Comparison of ENCODE assay signal across 13 cellular contexts in the genomic region with DNA sequence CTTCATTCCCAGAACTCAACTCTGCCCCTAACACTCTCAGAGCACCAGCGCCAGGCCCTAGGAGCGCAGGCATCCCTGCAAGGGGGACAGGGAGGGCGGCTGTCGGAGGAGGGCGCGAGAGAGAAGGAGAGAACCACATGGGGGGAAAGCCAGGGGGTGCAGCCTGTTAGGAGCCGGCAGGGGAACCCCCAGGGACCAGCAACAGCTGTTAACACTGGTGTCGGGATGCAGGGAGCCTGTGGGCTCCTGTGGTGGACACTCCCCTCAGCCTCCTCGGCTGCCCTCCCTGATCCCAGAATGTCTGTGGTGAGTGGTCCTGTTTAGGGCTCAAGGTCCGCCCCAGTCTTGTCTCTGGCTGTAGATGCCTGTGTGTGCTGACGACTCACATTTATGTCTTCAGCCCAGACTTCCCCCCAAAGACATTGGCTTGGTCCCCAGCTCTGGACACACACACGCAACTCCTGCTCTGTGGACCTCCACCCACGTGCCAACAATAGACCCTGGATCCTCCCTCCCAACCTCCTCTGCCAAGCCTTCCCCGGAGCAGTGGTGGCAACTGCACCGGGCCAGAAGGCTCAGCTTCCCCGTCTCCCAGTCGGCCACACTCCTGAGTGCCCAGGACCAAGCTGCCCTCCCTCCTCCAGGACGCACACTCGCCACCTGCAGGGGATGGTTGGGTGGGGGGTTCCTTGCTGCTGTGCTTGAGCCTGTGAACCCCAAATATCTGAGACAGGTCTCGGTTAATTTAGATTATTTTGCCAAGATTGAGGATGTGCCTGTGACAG. TPM values are rescaled to one million over a fixed set of nuclear protein-coding genes. Genes with fewer than 3 reads are reported as not detected.
DNase-seq lines count a peak whose midpoint lies in the region; ATAC-seq and TF ChIP-seq lines count a peak whose summit lies in the region.
"Had no signal": no experiment of that assay in that cellular context is flagged by ENCODE, and none has a peak within 500 bp of the region (broad histone marks: within the 10 kb centered on the region; RNA-seq: fewer than 3 reads in every experiment).

No MANE protein-coding gene starts in this region.

- peak overlapping the region in 4 of 11 experiments; percentile 3 to 30 (median 20); a peak in 2 of 22 replicates for H3K9ac ChIP-seq in BLaER1 treated with 17β-estradiol and CSF1 and Interleukin-3, amounts not matched to agents 10 nM and 100 nM
- H3K9ac ChIP-seq in HUES48 (ENCODE audit: low read depth, low read length), result peak overlapping the region; percentile 14; the same call in 1 of the 2 replicates
- H3K9ac ChIP-seq: parathyroid adenoma had no signal

- H3K4me2 ChIP-seq in BLaER1 treated with 17β-estradiol and CSF1 and Interleukin-3, amounts not matched to agents 10 nM and 100 nM, result peak overlapping the region; percentile 37 to 72 (median 59)

- ATAC-seq in memory B cell (ENCODE audit: low read depth) (no peak), GM18867 (IDR thresholded peaks at IDR 0.05; ENCODE audit: unreplicated experiment) (no peak), HG03175 (IDR thresholded peaks at IDR 0.05; ENCODE audit: unreplicated experiment) (no peak)

- H3K36me3 Mint-ChIP-seq in chondrocyte (ENCODE audit: low read depth) (no peaks in the 10 kb centered on the region), memory B cell (no peaks in the 10 kb centered on the region)
- H3K36me3 Mint-ChIP-seq in activated CD4-positive, alpha-beta T cell treated with anti-CD3 and anti-CD28 coated beads, Interleukin-2, amount 10 ng/mL, durations not matched to agents 24 days and 14 days (ENCODE audit: low read depth), result peaks cover 2% of the 10 kb centered on the region
- H3K36me3 Mint-ChIP-seq: immature natural killer cell had no signal

- H3K27me3 ChIP-seq in BLaER1 treated with 17β-estradiol and CSF1 and Interleukin-3, amounts not matched to agents 10 nM and 100 nM, result peaks cover 0 to 6% (median 0%) of the 10 kb centered on the region in 11 experiments; a peak in 3 of 22 replicates
- no peaks in the 10 kb centered on the region for H3K27me3 ChIP-seq in HUES48 (ENCODE audit: control insufficient read depth, insufficient read depth, low read length)
- H3K27me3 ChIP-seq: SJSA1 had no signal

- no peak for TF ChIP-seq CTCF in chondrocyte (IDR thresholded peaks at IDR 0.05)

- H3K4me3 ChIP-seq in BLaER1 treated with 17β-estradiol and CSF1 and Interleukin-3, amounts not matched to agents 10 nM and 100 nM, result no peak overlapping the region
- no peak overlapping the region for H3K4me3 ChIP-seq in HUES48 (ENCODE audit: low read depth, low read length)
- H3K4me3 ChIP-seq: SJSA1 had no signal

- peaks cover 62 to 78% (median 69%) of the 10 kb centered on the region in 10 experiments for H3K4me1 ChIP-seq in BLaER1 treated with 17β-estradiol and CSF1 and Interleukin-3, amounts not matched to agents 10 nM and 100 nM
- H3K4me1 ChIP-seq in HUES48 (ENCODE audit: control insufficient read depth, insufficient read depth, low read length), result peaks cover 14% of the 10 kb centered on the region
- H3K4me1 ChIP-seq: parathyroid adenoma had no signal

- H3K4me1 Mint-ChIP-seq in chondrocyte (ENCODE audit: low read depth) (peaks cover 3% of the 10 kb centered on the region), memory B cell (peaks cover 18% of the 10 kb centered on the region)
- H3K4me1 Mint-ChIP-seq in activated CD4-positive, alpha-beta T cell treated with anti-CD3 and anti-CD28 coated beads, Interleukin-2, amount 10 ng/mL, durations not matched to agents 24 days and 14 days, result peaks cover 10% of the 10 kb centered on the region

- H3K27ac ChIP-seq in BLaER1 treated with 17β-estradiol and CSF1 and Interleukin-3, amounts not matched to agents 10 nM and 100 nM, result peak overlapping the region in 2 of 11 experiments; percentile 13 to 17; a peak in 1 of 22 replicates
- no peak overlapping the region for H3K27ac ChIP-seq in HUES48 (ENCODE audit: low read depth, low read length)
- H3K27ac ChIP-seq: parathyroid adenoma, SJSA1 had no signal

- H4K20me1 ChIP-seq in BLaER1 treated with 17β-estradiol and CSF1 and Interleukin-3, amounts not matched to agents 10 nM and 100 nM, result peaks cover 0 to 19% (median 0%) of the 10 kb centered on the region in 11 experiments; a peak in 5 of 22 replicates

- H3K4me3 Mint-ChIP-seq in chondrocyte (ENCODE audit: unreplicated experiment), result no peak overlapping the region
- no peak overlapping the region for H3K4me3 Mint-ChIP-seq in memory B cell
- no peak overlapping the region for H3K4me3 Mint-ChIP-seq in activated CD4-positive, alpha-beta T cell treated with anti-CD3 and anti-CD28 coated beads, Interleukin-2, amount 10 ng/mL, durations not matched to agents 24 days and 14 days
- H3K4me3 Mint-ChIP-seq: dendritic cell treated with granulocyte-macrophage colony-stimulating factor and Interleukin-4, amounts not matched to agents 40 ng/mL and 50 ng/mL, for 4 days; immature natural killer cell had no signal

- H3K27ac Mint-ChIP-seq in chondrocyte (ENCODE audit: unreplicated experiment), result no peak overlapping the region
- H3K27ac Mint-ChIP-seq in memory B cell, result peak overlapping the region; percentile 26
- H3K27ac Mint-ChIP-seq in activated CD4-positive, alpha-beta T cell treated with anti-CD3 and anti-CD28 coated beads, Interleukin-2, amount 10 ng/mL, durations not matched to agents 24 days and 14 days, result no peak overlapping the region
- H3K27ac Mint-ChIP-seq: dendritic cell treated with granulocyte-macrophage colony-stimulating factor and Interleukin-4, amounts not matched to agents 40 ng/mL and 50 ng/mL, for 4 days had no signal

- no peaks in the 10 kb centered on the region for H3K27me3 Mint-ChIP-seq in chondrocyte (ENCODE audit: low read depth)
- H3K27me3 Mint-ChIP-seq in memory B cell, result peaks cover 2% of the 10 kb centered on the region
- peaks cover 9% of the 10 kb centered on the region for H3K27me3 Mint-ChIP-seq in activated CD4-positive, alpha-beta T cell treated with anti-CD3 and anti-CD28 coated beads, Interleukin-2, amount 10 ng/mL, durations not matched to agents 24 days and 14 days

- no peaks in the 10 kb centered on the region for H3K9me3 Mint-ChIP-seq in chondrocyte (ENCODE audit: low read depth)
- H3K9me3 Mint-ChIP-seq in memory B cell, result no peaks in the 10 kb centered on the region
- no peaks in the 10 kb centered on the region for H3K9me3 Mint-ChIP-seq in activated CD4-positive, alpha-beta T cell treated with anti-CD3 and anti-CD28 coated beads, Interleukin-2, amount 10 ng/mL, durations not matched to agents 24 days and 14 days
- H3K9me3 Mint-ChIP-seq: dendritic cell treated with granulocyte-macrophage colony-stimulating factor and Interleukin-4, amounts not matched to agents 40 ng/mL and 50 ng/mL, for 4 days; immature natural killer cell had no signal

- H3K9me3 ChIP-seq in BLaER1 treated with 17β-estradiol and CSF1 and Interleukin-3, amounts not matched to agents 10 nM and 100 nM (replicated peaks in 1 of 11), result no peaks in the 10 kb centered on the region; a peak in 1 of 22 replicates
- no peaks in the 10 kb centered on the region for H3K9me3 ChIP-seq in HUES48 (ENCODE audit: control insufficient read depth, insufficient read depth, low read length)
- H3K9me3 ChIP-seq: SJSA1 had no signal

- intact Hi-C loops in activated CD4-positive, alpha-beta T cell treated with anti-CD3 and anti-CD28 coated beads, Interleukin-2, amount 10 ng/mL, durations not matched to agents 24 days and 14 days (cut with micrococcal nuclease), result no loop called here

- peaks cover 0 to 7% (median 1%) of the 10 kb centered on the region in 11 experiments; a peak in 5 of 22 replicates for H3K36me3 ChIP-seq in BLaER1 treated with 17β-estradiol and CSF1 and Interleukin-3, amounts not matched to agents 10 nM and 100 nM
- peaks cover 5% of the 10 kb centered on the region for H3K36me3 ChIP-seq in HUES48 (ENCODE audit: control insufficient read depth, insufficient read depth, low read length)
- H3K36me3 ChIP-seq: SJSA1 had no signal

- DNase-seq in chondrocyte (ENCODE audit: low spot score) (peak; percentile 83), memory B cell (ENCODE audit: low spot score in 2 of 2) (no peak)
- DNase-seq in activated CD4-positive, alpha-beta T cell treated with anti-CD3 and anti-CD28 coated beads, Interleukin-2, amount 10 ng/mL, durations not matched to agents 24 days and 14 days, result no peak
- no peak for DNase-seq in stimulated activated CD4-positive, alpha-beta T cell treated with anti-CD3 and anti-CD28 coated beads, Interleukin-12 subunit alpha, Interleukin-12 subunit beta, amount 100 ng/mL, for 4 hours
- DNase-seq: immature natural killer cell, NCI-H187 had no signal

RNA-seq across cellular contexts. Expression of gene IFITM5, which starts 0.8 kb away (rescaled TPM):
- total RNA-seq in chondrocyte, result not detected in 3 replicates
- total RNA-seq in activated CD4-positive, alpha-beta T cell treated with anti-CD3 and anti-CD28 coated beads, Interleukin-2, amount 10 ng/mL, durations not matched to agents 24 days and 14 days, result not detected in 2 replicates
- total RNA-seq: SJSA1 had no signal

RNA-seq across cellular contexts. Expression of gene IFITM2, which starts 7.5 kb away (rescaled TPM):
- 100 to 109 TPM (median 107 TPM) in 3 replicates for total RNA-seq in chondrocyte
- total RNA-seq in activated CD4-positive, alpha-beta T cell treated with anti-CD3 and anti-CD28 coated beads, Interleukin-2, amount 10 ng/mL, durations not matched to agents 24 days and 14 days, result 659 and 674 TPM in 2 replicates

RNA-seq across cellular contexts. Expression of gene PGGHG, which starts 11.2 kb away (rescaled TPM):
- total RNA-seq in chondrocyte, result 35.6 to 49.5 TPM (median 49.4 TPM) in 3 replicates
- 136 and 142 TPM in 2 replicates for total RNA-seq in activated CD4-positive, alpha-beta T cell treated with anti-CD3 and anti-CD28 coated beads, Interleukin-2, amount 10 ng/mL, durations not matched to agents 24 days and 14 days

RNA-seq across cellular contexts. Expression of gene IFITM1, which starts 13.7 kb away (rescaled TPM):
- total RNA-seq in chondrocyte, result 1.0 to 3.3 TPM (median 1.6 TPM) in 3 replicates
- 241 and 256 TPM in 2 replicates for total RNA-seq in activated CD4-positive, alpha-beta T cell treated with anti-CD3 and anti-CD28 coated beads, Interleukin-2, amount 10 ng/mL, durations not matched to agents 24 days and 14 days

RNA-seq across cellular contexts. Expression of gene IFITM3, which starts 20.5 kb away (rescaled TPM):
- 377 to 394 TPM (median 392 TPM) in 3 replicates for total RNA-seq in chondrocyte
- total RNA-seq in activated CD4-positive, alpha-beta T cell treated with anti-CD3 and anti-CD28 coated beads, Interleukin-2, amount 10 ng/mL, durations not matched to agents 24 days and 14 days, result 5.0 and 6.0 TPM in 2 replicates
